Comparison of ENCODE assay signal across 8 cellular contexts in genomic region chr7:103296901-103297836, GRCh38. TPM values are rescaled to one million over a fixed set of nuclear protein-coding genes. Genes with fewer than 3 reads are reported as not detected.
A peak's percentile ranks its signal among the peaks of the same experiment; 100 is the strongest.
DNase-seq lines count a peak whose midpoint lies in the region; ATAC-seq and TF ChIP-seq lines count a peak whose summit lies in the region.

PMPCB (plus strand) TSS chr7:103297435; CDS start chr7:103297460, 25 bp downstream.

- H3K4me2 ChIP-seq in trophoblast cell (ENCODE audit: low read length) = peak within 1 kb of the TSS; percentile 76

- peak within 1 kb of the TSS; percentile 91 for H3K27ac ChIP-seq in cardiac muscle cell
- H3K27ac ChIP-seq in trophoblast cell (ENCODE audit: low read depth, low read length) = peak within 1 kb of the TSS; percentile 69
- H3K27ac ChIP-seq in transverse colon = peak within 1 kb of the TSS; percentile 72 to 89 (median 86)

- no peak within 1 kb of the TSS for H3K23ac ChIP-seq in trophoblast cell (ENCODE audit: low read length)

- H2BK12ac ChIP-seq in trophoblast cell (ENCODE audit: low read length) = no peak within 1 kb of the TSS

- peak within 1 kb of the TSS; percentile 37 for H2BK5ac ChIP-seq in trophoblast cell (ENCODE audit: low read depth, low read length, poor library complexity)

- H3K4me3 ChIP-seq in GM12875 (ENCODE audit: low read depth, low read length) (peak within 1 kb of the TSS; percentile 71), adipocyte (ENCODE audit: low read length) (peak within 1 kb of the TSS; percentile 84), cardiac muscle cell (peak within 1 kb of the TSS; percentile 67), trophoblast cell (ENCODE audit: low read depth, low read length) (peak within 1 kb of the TSS; percentile 94), transverse colon (peak within 1 kb of the TSS; percentile 32 to 92 (median 71))

- peak within 1 kb of the TSS; percentile 87 for H4K12ac ChIP-seq in trophoblast cell (ENCODE audit: low read depth, low read length)

- peak within 1 kb of the TSS; percentile 29 for H2BK120ac ChIP-seq in trophoblast cell (ENCODE audit: insufficient read depth, low read length, poor library complexity)

- peak within 1 kb of the TSS; percentile 89 for H3K9ac ChIP-seq in adipocyte (ENCODE audit: low read length)
- H3K9ac ChIP-seq in trophoblast cell (ENCODE audit: low read length) = peak within 1 kb of the TSS; percentile 84

- no CpG with 5 or more reads among the region's 52 CpGs for WGBS in trophoblast cell (ENCODE audit: extremely low coverage, insufficient coverage, insufficient read length)
- WGBS in transverse colon (ENCODE audit: low coverage in 1 of 2), 2 donors = 2 to 8% methylated on average over 9 to 50 of the region's 52 CpGs

- in situ Hi-C loops in transverse colon (cut with MboI; ENCODE audit: low pct_ligation_motif_present in 1 of 4, low pct_unique_long_range_greater_than_20kb in 1 of 4, low sequenced_read_pairs in 3 of 4) = loop anchor here in 1 of 4 donors (25.0 kb wide), 1 partner anchor 210 kb away; the partner anchor contains the start of gene ARMC10

- H3K36me3 ChIP-seq in adipocyte (ENCODE audit: control insufficient read depth, insufficient read depth, low read length, severe bottlenecking) (peaks cover 33% of the 10 kb centered on the region), cardiac muscle cell (peaks cover 22% of the 10 kb centered on the region), trophoblast cell (ENCODE audit: control insufficient read depth in 1 of 2, insufficient read depth in 2 of 2, low read length in 2 of 2) (peaks cover 4 to 10% of the 10 kb centered on the region in 2 experiments), transverse colon (peaks cover 0 to 28% (median 8%) of the 10 kb centered on the region in 4 donors)

- H2AFZ ChIP-seq in trophoblast cell (ENCODE audit: insufficient read depth, low read length, poor library complexity) = peak within 1 kb of the TSS; percentile 89

- peak; percentile 95 for ATAC-seq in HG02798 (IDR thresholded peaks at IDR 0.05; ENCODE audit: poor library complexity, unreplicated experiment)

- peaks cover 3% of the 10 kb centered on the region for H3K79me1 ChIP-seq in trophoblast cell (ENCODE audit: low read length)

- peaks cover 16% of the 10 kb centered on the region for H3K4me1 ChIP-seq in adipocyte (ENCODE audit: control insufficient read depth, insufficient read depth, low read length)
- peaks cover 9% of the 10 kb centered on the region for H3K4me1 ChIP-seq in cardiac muscle cell (ENCODE audit: low read depth)
- H3K4me1 ChIP-seq in trophoblast cell (ENCODE audit: control insufficient read depth in 1 of 2, insufficient read depth in 2 of 2, low read length in 2 of 2) = peaks cover 0 to 2% of the 10 kb centered on the region in 2 experiments
- H3K4me1 ChIP-seq in transverse colon = peaks cover 7 to 25% (median 15%) of the 10 kb centered on the region in 4 donors

- intact Hi-C loops in transverse colon (cut with DNase I; ENCODE audit: low total_unique reads) = no loop called here

- DNase-seq in NCI-H1417 treated with DMSO at 0.1 percent for 48 hours (lab: John Stamatoyannopoulos, UW) (peak; percentile 45), SW480 (ENCODE audit: low spot score) (peak; percentile 96), adipocyte (ENCODE audit: low read depth) (peak; percentile 97), cardiac muscle cell (ENCODE audit: low read depth in 1 of 2, low spot score in 1 of 2) (peak; percentile 93 to 94), trophoblast cell (peak; percentile 90 to 98), transverse colon (peak; percentile 97)

- TF ChIP-seq POLR2A in transverse colon (IDR thresholded peaks at IDR 0.05) = peak; percentile 44

- peak within 1 kb of the TSS; percentile 90 for H4K91ac ChIP-seq in trophoblast cell (ENCODE audit: low read depth, low read length)

- H3K4ac ChIP-seq in trophoblast cell (ENCODE audit: low read depth, low read length) = peak within 1 kb of the TSS; percentile 57

- no peak within 1 kb of the TSS for H2AK5ac ChIP-seq in trophoblast cell (ENCODE audit: low read length)

- TF ChIP-seq EP300 in transverse colon (IDR thresholded peaks at IDR 0.05; ENCODE audit: low read depth) = no peak

- H3K9me3 ChIP-seq in adipocyte (ENCODE audit: control insufficient read depth, low read length) (no peaks in the 10 kb centered on the region), cardiac muscle cell (ENCODE audit: low read depth) (no peaks in the 10 kb centered on the region), trophoblast cell (ENCODE audit: insufficient read depth, low read depth, low read length) (no peaks in the 10 kb centered on the region), transverse colon (no peaks in the 10 kb centered on the region)

- H3K18ac ChIP-seq in trophoblast cell (ENCODE audit: low read length) = peak within 1 kb of the TSS; percentile 84

- H3K14ac ChIP-seq in trophoblast cell (ENCODE audit: low read length) = peak within 1 kb of the TSS; percentile 79

- H4K8ac ChIP-seq in trophoblast cell (ENCODE audit: low read depth, low read length) = peak within 1 kb of the TSS; percentile 99

- peaks cover 3% of the 10 kb centered on the region for H3K79me2 ChIP-seq in trophoblast cell (ENCODE audit: control insufficient read depth, insufficient read depth, low read length, poor library complexity)

- H3K27me3 ChIP-seq in adipocyte (replicated peaks; ENCODE audit: control insufficient read depth, insufficient read depth, low read length) (no peaks in the 10 kb centered on the region), cardiac muscle cell (peaks cover 6% of the 10 kb centered on the region), trophoblast cell (ENCODE audit: insufficient read depth, low read length) (no peaks in the 10 kb centered on the region), transverse colon (no peaks in the 10 kb centered on the region)

- peak; percentile 93 for TF ChIP-seq CTCF in GM12875 (IDR thresholded peaks at IDR 0.05; ENCODE audit: borderline replicate concordance, insufficient read depth, low read depth, low read length)
- peak; percentile 94 for TF ChIP-seq CTCF in cardiac muscle cell (IDR thresholded peaks at IDR 0.05; ENCODE audit: low read depth, low read length)
- peak; percentile 95 to 98 (median 96) for TF ChIP-seq CTCF in transverse colon (IDR thresholded peaks at IDR 0.05)

RNA-seq across cellular contexts. Expression of gene PMPCB, which starts in this region (rescaled TPM):
- total RNA-seq in cardiac muscle cell (67.4 and 76.4 TPM in 2 replicates), transverse colon (10 to 100 TPM; 20.6 to 64.6 (median 46.3) TPM)
- polyA plus RNA-seq in cardiac muscle cell = 92.2 and 102 TPM in 2 replicates
- polyA plus RNA-seq in trophoblast cell (2013) = 47.5 and 51.0 TPM in 2 replicates

Comparison
In these comparisons a context has a peak if more than half of its experiments do, and no peak if none do; other contexts are left out.
1. Peak in every context shown above with its lines: DNase-seq, ATAC-seq, H3K4me3 ChIP-seq and H3K27ac ChIP-seq.
2. DNase-seq: peak in every context shown above with its lines; median percentile 97 in adipocyte; 97 in transverse colon; 96 in SW480; 94 in trophoblast cell; 94 in cardiac muscle cell; 45 in NCI-H1417 treated with DMSO at 0.1 percent for 48 hours.